In the genomic region with DNA sequence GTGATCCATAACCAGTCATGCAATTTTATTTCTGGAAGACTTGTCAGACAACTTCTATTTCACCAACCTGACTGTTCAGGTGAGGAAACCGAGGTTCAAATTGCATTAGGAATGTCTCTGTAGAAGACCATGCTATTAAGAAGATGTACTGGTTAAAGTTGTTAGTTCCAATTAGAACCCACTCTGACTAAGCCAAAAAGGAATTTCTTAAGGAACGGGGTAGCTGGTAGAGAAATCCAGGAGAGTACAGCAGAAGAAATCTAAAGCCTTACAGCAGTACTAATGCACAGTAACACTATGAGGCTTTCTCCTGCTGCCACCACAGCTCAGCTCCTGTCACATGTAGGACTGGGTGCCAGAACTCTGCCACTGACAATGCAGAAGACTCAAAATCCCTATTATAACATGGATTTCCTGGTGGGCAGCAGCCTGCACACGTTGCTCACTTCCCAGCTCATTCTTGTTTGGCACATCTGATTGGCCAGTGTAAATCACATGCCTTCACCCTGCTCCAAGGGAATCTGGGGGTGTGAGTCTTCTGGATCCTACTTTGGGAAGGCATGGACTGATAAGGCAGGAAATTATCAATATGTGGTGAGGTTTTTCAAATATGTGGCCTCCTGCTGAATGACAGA, we compare ENCODE assay signal across 1 cellular context.
TF ChIP-seq lines count a peak whose summit lies in the region.

No MANE protein-coding gene starts in this region.

TF ChIP-seq in endothelial cell of umbilical vein, 7 proteins besides CTCF, POLR2A, EP300 and RAD21 (continued from another document):
- no peak for TF ChIP-seq EZH2 (IDR thresholded peaks at IDR 0.05; ENCODE audit: borderline replicate concordance, low read depth, low read length, severe bottlenecking)
